ENCODE assay signal across 19 cellular contexts in the genomic region with DNA sequence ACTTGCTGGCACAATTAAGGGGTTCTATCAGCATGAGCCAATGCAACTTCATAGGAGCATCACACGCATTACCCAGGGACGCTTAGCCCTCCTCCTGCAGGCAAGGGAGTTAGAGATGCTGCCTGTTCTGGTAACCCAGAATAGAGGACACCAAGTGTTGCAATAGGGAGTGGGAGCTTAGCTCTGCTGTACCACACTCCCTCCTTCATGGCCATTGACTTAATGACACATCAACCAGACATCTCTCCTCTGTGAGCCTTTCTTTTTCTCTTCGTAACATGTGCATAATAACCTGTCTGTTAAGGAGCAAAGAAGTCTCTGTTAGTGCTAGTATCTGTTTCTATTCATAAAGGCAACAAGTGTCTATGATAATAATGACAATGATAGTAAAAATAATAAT.
A peak's percentile ranks its signal among the peaks of the same experiment; 100 is the strongest.
DNase-seq lines count a peak whose midpoint lies in the region; ATAC-seq and TF ChIP-seq lines count a peak whose summit lies in the region.
"Had no signal": no experiment of that assay in that cellular context is flagged by ENCODE, and none has a peak within 500 bp of the region (broad histone marks: within the 10 kb centered on the region; RNA-seq: fewer than 3 reads in every experiment).

No MANE protein-coding gene starts in this region.

- no peaks in the 10 kb centered on the region for H4K20me1 ChIP-seq in OCI-LY3 (ENCODE audit: insufficient read depth, low read length)
- H4K20me1 ChIP-seq: BLaER1 treated with 17β-estradiol and CSF1 and Interleukin-3, amounts not matched to agents 10 nM and 100 nM had no signal

- no peaks in the 10 kb centered on the region for H3K9me3 ChIP-seq in OCI-LY3 (ENCODE audit: insufficient read depth, low read length)
- H3K9me3 ChIP-seq: BLaER1 treated with 17β-estradiol and CSF1 and Interleukin-3, amounts not matched to agents 10 nM and 100 nM had no signal

- H3K36me3 ChIP-seq in OCI-LY3 (replicated peaks; ENCODE audit: low read depth, low read length) (no peaks in the 10 kb centered on the region), kidney epithelial cell (ENCODE audit: control insufficient read depth, insufficient read depth, low read length) (no peaks in the 10 kb centered on the region)
- H3K36me3 ChIP-seq: BLaER1 treated with 17β-estradiol and CSF1 and Interleukin-3, amounts not matched to agents 10 nM and 100 nM had no signal

- H3K4me3 ChIP-seq in OCI-LY3 (ENCODE audit: low read length): peak overlapping the region; percentile 7; the same call in 1 of the 2 replicates
- no peak overlapping the region for H3K4me3 ChIP-seq in kidney epithelial cell (ENCODE audit: low read depth, low read length)
- H3K4me3 ChIP-seq: BLaER1 treated with 17β-estradiol and CSF1 and Interleukin-3, amounts not matched to agents 10 nM and 100 nM; GM23338; K562 had no signal

- ATAC-seq in HG02588 (IDR thresholded peaks at IDR 0.05; ENCODE audit: unreplicated experiment) (peak; percentile 12), GM21526 (IDR thresholded peaks at IDR 0.05; ENCODE audit: low FRiP score, unreplicated experiment) (no peak)
- ATAC-seq: CD8-positive, alpha-beta T cell; HCT116; K562 had no signal

- peak; percentile 26 for DNase-seq in kidney epithelial cell (ENCODE audit: low read depth)
- no peak for DNase-seq in RPMI8226
- no peak for DNase-seq in HK-2 (ENCODE audit: unreplicated experiment)
- no peak for DNase-seq in DMS53 (lab: John Stamatoyannopoulos, UW)
- DNase-seq: Calu3; CD8-positive, alpha-beta T cell; DND-41; EL; H7; HFFc6; IMR-90 had no signal

- H3K9ac ChIP-seq in OCI-LY3 (ENCODE audit: low read length): peak overlapping the region; percentile 44; the same call in 1 of the 2 replicates
- H3K9ac ChIP-seq: BLaER1 treated with 17β-estradiol and CSF1 and Interleukin-3, amounts not matched to agents 10 nM and 100 nM had no signal

- peak overlapping the region; percentile 89 for H3K27ac ChIP-seq in OCI-LY3 (ENCODE audit: low read length)
- H3K27ac ChIP-seq: BLaER1 treated with 17β-estradiol and CSF1 and Interleukin-3, amounts not matched to agents 10 nM and 100 nM; HL-60 had no signal

- H3K4me1 ChIP-seq in OCI-LY3 (ENCODE audit: low read length): peaks cover 47% of the 10 kb centered on the region
- H3K4me1 ChIP-seq: BLaER1 treated with 17β-estradiol and CSF1 and Interleukin-3, amounts not matched to agents 10 nM and 100 nM had no signal

- H3K27me3 ChIP-seq in OCI-LY3 (ENCODE audit: low read depth, low read length): no peaks in the 10 kb centered on the region
- H3K27me3 ChIP-seq in kidney epithelial cell (ENCODE audit: control insufficient read depth, insufficient read depth, low read length): no peaks in the 10 kb centered on the region
- H3K27me3 ChIP-seq: BLaER1 treated with 17β-estradiol and CSF1 and Interleukin-3, amounts not matched to agents 10 nM and 100 nM had no signal

- TF ChIP-seq CTCF in OCI-LY3 (IDR thresholded peaks at IDR 0.05; ENCODE audit: low read depth, low read length) (no peak), kidney epithelial cell (IDR thresholded peaks at IDR 0.05; ENCODE audit: insufficient read depth, low read length, poor library complexity, severe bottlenecking) (no peak)

- peak overlapping the region; percentile 65 for H3K4me2 ChIP-seq in OCI-LY3 (ENCODE audit: low read length)
- H3K4me2 ChIP-seq: BLaER1 treated with 17β-estradiol and CSF1 and Interleukin-3, amounts not matched to agents 10 nM and 100 nM; GM23338 had no signal

- no peaks in the 10 kb centered on the region for H3K79me2 ChIP-seq in OCI-LY3 (ENCODE audit: low read length)

- H2AFZ ChIP-seq in OCI-LY3 (ENCODE audit: low read depth, low read length): no peak overlapping the region
- H2AFZ ChIP-seq: GM23338 had no signal
